Comparison of ENCODE assay signal across 8 cellular contexts in the genomic region with DNA sequence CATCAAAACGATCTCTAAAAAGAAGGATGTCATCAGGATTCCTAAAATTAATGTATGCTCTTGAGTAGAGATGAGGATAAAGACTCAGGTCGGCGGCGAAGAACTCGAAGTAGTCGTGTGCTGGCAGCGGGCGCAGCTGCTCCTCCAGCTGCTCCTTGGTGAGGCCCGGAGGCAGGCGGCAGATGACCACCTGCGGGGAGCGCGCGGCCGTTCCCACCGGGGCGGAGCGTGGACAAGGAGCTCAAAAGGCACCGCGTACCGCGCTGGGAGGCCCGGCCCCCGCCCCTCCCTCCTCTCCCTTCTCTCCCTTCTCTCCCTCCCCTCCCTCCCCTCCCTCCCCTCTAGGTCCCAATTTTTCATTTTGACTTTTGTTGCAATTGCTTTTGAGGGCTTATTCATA. TPM values are rescaled to one million over a fixed set of nuclear protein-coding genes. Genes with fewer than 3 reads are reported as not detected.
DNase-seq lines count a peak whose midpoint lies in the region; ATAC-seq and TF ChIP-seq lines count a peak whose summit lies in the region.
"Not testable (repeated sequence)": the region's sequence is repeated elsewhere in the genome, so short reads cannot be mapped to it uniquely, and the experiment has no call there.

No MANE protein-coding gene starts in this region.

- in situ Hi-C loops in Panc1 (cut with HindIII; ENCODE audit: low pct_unique_long_range_greater_than_20kb, low sequenced_read_pairs) = not testable (repeated sequence)

- not testable (repeated sequence) for H3K9ac ChIP-seq in smooth muscle cell (ENCODE audit: low read depth)

- not testable (repeated sequence) for H3K4me3 ChIP-seq in Panc1 (ENCODE audit: low read depth in 2 of 2, low read length in 2 of 2)
- H3K4me3 ChIP-seq in smooth muscle cell = peak overlapping the region; percentile 10

- ATAC-seq in Panc1 (peak; percentile 88), foreskin keratinocyte (peak; percentile 54), left colon (peak; percentile 71)
- ATAC-seq in activated T-cell treated with anti-CD3 and anti-CD28 coated beads, Interleukin-2, amount 50 U/mL, for 72 hours (replicated peaks in 1 of 2) = peak; percentile 36 to 65
- peak; percentile 18 to 63 for ATAC-seq in naive thymus-derived CD8-positive, alpha-beta T cell

- H3K27me3 ChIP-seq in Panc1 (ENCODE audit: control insufficient read depth, insufficient read depth, low read length) = not testable (repeated sequence)
- peaks cover 15% of the 10 kb centered on the region for H3K27me3 ChIP-seq in foreskin keratinocyte
- H3K27me3 ChIP-seq in smooth muscle cell (ENCODE audit: low read depth) = peaks cover 20% of the 10 kb centered on the region

- H3K27me3 Mint-ChIP-seq in Calu3 (ENCODE audit: unreplicated experiment); HFFc6 (ENCODE audit: insufficient read depth): not testable (repeated sequence)
- H3K27me3 Mint-ChIP-seq in activated T-cell treated with anti-CD3 and anti-CD28 coated beads, Interleukin-2, amount 50 U/mL, for 72 hours (ENCODE audit: low read depth) = peaks cover 52% of the 10 kb centered on the region
- H3K27me3 Mint-ChIP-seq in naive thymus-derived CD8-positive, alpha-beta T cell = peaks cover 21 to 74% (median 36%) of the 10 kb centered on the region in 5 donors

- CTCF ChIA-PET in Calu3 (lab: Charles Lee); Panc1 (lab: Charles Lee): not testable (repeated sequence)

- BruUV-seq in Calu3 (replicated peaks; lab: Mats Ljungman, UMichigan); Panc1 (replicated peaks; lab: Mats Ljungman, UMichigan): not testable (repeated sequence)

- peak overlapping the region; percentile 41 for H3K4me2 ChIP-seq in smooth muscle cell

- WGBS in smooth muscle cell (ENCODE audit: low lambda C conversion rate) = 10% methylated on average over 21 of the region's 24 CpGs

- H3K36me3 Mint-ChIP-seq in Calu3 (ENCODE audit: insufficient read depth, unreplicated experiment); HFFc6 (ENCODE audit: low read depth); activated T-cell treated with anti-CD3 and anti-CD28 coated beads, Interleukin-2, amount 50 U/mL, for 72 hours (ENCODE audit: insufficient read depth in 2 of 2); naive thymus-derived CD8-positive, alpha-beta T cell: not testable (repeated sequence)

- POLR2A ChIA-PET in Panc1 (lab: Charles Lee) = interaction anchor here (0.7 kb wide), 1 partner anchor 189 kb away, joined by 3 read pairs; no protein-coding TSS in a partner anchor
- POLR2A ChIA-PET in naive thymus-derived CD8-positive, alpha-beta T cell (lab: Charles Lee) = not testable (repeated sequence)

- H4K20me1 ChIP-seq in smooth muscle cell (ENCODE audit: low read depth) = not testable (repeated sequence)

- H3K4me1 ChIP-seq in Panc1 (ENCODE audit: control insufficient read depth, insufficient read depth, low read length); foreskin keratinocyte; smooth muscle cell (ENCODE audit: low read depth): not testable (repeated sequence)

- H3K4me3 Mint-ChIP-seq in Calu3 (ENCODE audit: low read depth, unreplicated experiment) = not testable (repeated sequence)
- H3K4me3 Mint-ChIP-seq in HFFc6 = peak overlapping the region; percentile 54; the same call in 1 of the 2 replicates
- H3K4me3 Mint-ChIP-seq in activated T-cell treated with anti-CD3 and anti-CD28 coated beads, Interleukin-2, amount 50 U/mL, for 72 hours = peak overlapping the region; percentile 42 to 68
- peak overlapping the region in 4 of 10 donors; percentile 23 to 70 (median 56) for H3K4me3 Mint-ChIP-seq in naive thymus-derived CD8-positive, alpha-beta T cell

- peaks cover 23% of the 10 kb centered on the region for H3K4me1 Mint-ChIP-seq in Calu3 (ENCODE audit: low read depth, unreplicated experiment)
- peaks cover 36% of the 10 kb centered on the region for H3K4me1 Mint-ChIP-seq in HFFc6 (ENCODE audit: low read depth)
- peaks cover 16% of the 10 kb centered on the region for H3K4me1 Mint-ChIP-seq in activated T-cell treated with anti-CD3 and anti-CD28 coated beads, Interleukin-2, amount 50 U/mL, for 72 hours (ENCODE audit: low read depth)
- peaks cover 4 to 18% (median 9%) of the 10 kb centered on the region in 4 donors for H3K4me1 Mint-ChIP-seq in naive thymus-derived CD8-positive, alpha-beta T cell

- H3F3A ChIP-seq in smooth muscle cell (ENCODE audit: low read depth) = not testable (repeated sequence)

- not testable (repeated sequence) for H2AFZ ChIP-seq in smooth muscle cell (ENCODE audit: low read depth)

- intact Hi-C loops in Calu3 (cut with micrococcal nuclease; ENCODE audit: unreplicated experiment); Panc1 (cut with micrococcal nuclease; ENCODE audit: unreplicated experiment); left colon (cut with DNase I, micrococcal nuclease): not testable (repeated sequence)

- H3K79me2 ChIP-seq in smooth muscle cell (ENCODE audit: low read depth) = not testable (repeated sequence)

- not testable (repeated sequence) for H3K9me3 Mint-ChIP-seq in Calu3 (ENCODE audit: low read depth, unreplicated experiment); HFFc6; activated T-cell treated with anti-CD3 and anti-CD28 coated beads, Interleukin-2, amount 50 U/mL, for 72 hours; naive thymus-derived CD8-positive, alpha-beta T cell

- TF ChIP-seq CTCF in Calu3 (IDR thresholded peaks at IDR 0.05; ENCODE audit: unreplicated experiment); HFFc6 (IDR thresholded peaks at IDR 0.05); Panc1 (IDR thresholded peaks at IDR 0.05); foreskin keratinocyte (conservative IDR thresholded peaks at IDR 0.05); smooth muscle cell (IDR thresholded peaks at IDR 0.05; ENCODE audit: borderline replicate concordance, insufficient read depth, poor library complexity, severe bottlenecking): not testable (repeated sequence)

- not testable (repeated sequence) for DNase-seq in Calu3; HFFc6; Panc1 (ENCODE audit: low read depth, low spot score); activated T-cell treated with anti-CD3 and anti-CD28 coated beads, Interleukin-2, amount 50 U/mL, for 72 hours; foreskin keratinocyte; left colon; naive thymus-derived CD8-positive, alpha-beta T cell; smooth muscle cell (lab: John Stamatoyannopoulos, UW; ENCODE audit: unreplicated experiment)

- peak overlapping the region; percentile 30 for H3K27ac Mint-ChIP-seq in Calu3 (ENCODE audit: unreplicated experiment)
- not testable (repeated sequence) for H3K27ac Mint-ChIP-seq in HFFc6; activated T-cell treated with anti-CD3 and anti-CD28 coated beads, Interleukin-2, amount 50 U/mL, for 72 hours; naive thymus-derived CD8-positive, alpha-beta T cell

- H3K9me3 ChIP-seq in Panc1 (ENCODE audit: control insufficient read depth, insufficient read depth, low read depth, low read length); smooth muscle cell (replicated peaks; ENCODE audit: low read depth): not testable (repeated sequence)

- not testable (repeated sequence) for H3K27ac ChIP-seq in Panc1 (ENCODE audit: low read length); foreskin keratinocyte; smooth muscle cell (ENCODE audit: low read depth)

- H3K36me3 ChIP-seq in Panc1 (ENCODE audit: control insufficient read depth, insufficient read depth, low read length); smooth muscle cell (ENCODE audit: low read depth): not testable (repeated sequence)

RNA-seq across cellular contexts. Expression of a gene that starts 56.5 kb away (rescaled TPM):
- total RNA-seq in Calu3 (2022) (15.9 and 16.8 TPM in 2 replicates), Panc1 (2021; ENCODE audit: unreplicated experiment) (0.57 TPM), foreskin keratinocyte (0.17 and 2.4 TPM in 2 replicates), left colon (1 to 10 TPM; 1.5 to 3.4 TPM), smooth muscle cell (1.4 and 1.6 TPM in 2 replicates)
- under 1 TPM; 0.12 to 0.59 (median 0.36) TPM for total RNA-seq in HFFc6 (2021; fragmentation: NEBNext Ultra II Directional; extraction: Animal tissue kit (Norgen Biotek cat#: 25700))
- polyA plus RNA-seq in Panc1 (2012; ENCODE audit: insufficient read length) = 0.39 TPM
- 10 to 100 TPM in 1 of 2 donors, 1 to 10 TPM in 1; 3.1 to 13.3 TPM for total RNA-seq in activated T-cell treated with anti-CD3 and anti-CD28 coated beads, Interleukin-2, amount 50 U/mL, for 72 hours
- polyA plus RNA-seq in foreskin keratinocyte (0.02 and 0.04 TPM in 2 replicates), smooth muscle cell (0.19 and 1.1 TPM in 2 replicates)
- 1 to 10 TPM; 2.5 to 3.7 TPM for total RNA-seq in naive thymus-derived CD8-positive, alpha-beta T cell
- 1 to 10 TPM in 1 of 3 donors, under 1 TPM in 2; 0.42 to 1.5 (median 0.84) TPM for polyA plus RNA-seq in naive thymus-derived CD8-positive, alpha-beta T cell
